ENCODE assay signal across 7 cellular contexts in the genomic region with DNA sequence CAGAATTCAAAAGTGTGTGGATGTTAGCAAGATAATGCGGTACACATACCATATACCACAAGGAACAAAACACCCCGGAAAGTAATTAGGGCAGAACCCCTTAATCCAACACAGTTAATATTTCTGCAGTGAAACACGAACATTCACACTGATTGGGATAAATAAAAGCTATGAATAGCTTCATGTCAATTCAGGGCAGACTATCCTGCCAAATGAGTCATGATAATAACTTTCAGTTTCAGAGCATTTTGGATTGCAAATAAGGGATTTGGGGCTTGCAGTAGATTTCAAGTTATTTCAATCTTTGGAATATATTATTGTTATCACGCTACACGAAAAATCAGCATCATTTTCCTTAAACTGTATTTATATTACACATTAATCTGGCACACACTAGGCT. TPM values are rescaled to one million over a fixed set of nuclear protein-coding genes. Genes with fewer than 3 reads are reported as not detected.
DNase-seq lines count a peak whose midpoint lies in the region; ATAC-seq and TF ChIP-seq lines count a peak whose summit lies in the region.

No MANE protein-coding gene starts in this region.

- no peak overlapping the region for H2AFZ ChIP-seq in IMR-90 (replicated peaks; ENCODE audit: low read length, poor library complexity)

- TF ChIP-seq CTCF in IMR-90 (conservative IDR thresholded peaks at IDR 0.05; ENCODE audit: low read depth, low read length) (no peak), adrenal gland (IDR thresholded peaks at IDR 0.05) (no peak), suprapubic skin (IDR thresholded peaks at IDR 0.05) (no peak)

- H3K9me1 ChIP-seq in IMR-90 (ENCODE audit: insufficient read depth, low read length): peaks cover 13% of the 10 kb centered on the region

- no peak overlapping the region for H4K8ac ChIP-seq in IMR-90 (ENCODE audit: low read depth in 2 of 2, low read length in 2 of 2)

- CTCF ChIA-PET in IMR-90 (lab: Yijun Ruan, JAX): interaction anchor here (1.2 kb wide), 1 partner anchor 186 kb away, joined by 4 read pairs; no protein-coding TSS in a partner anchor

- H2BK5ac ChIP-seq in IMR-90 (ENCODE audit: low read depth, low read length, poor library complexity, severe bottlenecking): peak overlapping the region; percentile 39

- BruUV-seq in IMR-90 (replicated peaks; lab: Mats Ljungman, UMichigan): no TSS peak

- H3K14ac ChIP-seq in IMR-90 (replicated peaks; ENCODE audit: low read depth, low read length): 0 out of 2 replicates have a peak overlapping the region, but pooled peaks have one; percentile 10

- H4K20me1 ChIP-seq in IMR-90 (ENCODE audit: insufficient read depth, low read length): peaks cover 27% of the 10 kb centered on the region; the same call in 1 of the 2 replicates

- H3K27ac ChIP-seq in IMR-90 (ENCODE audit: insufficient read depth, low read length) (peak overlapping the region; percentile 43; the same call in 1 of the 2 replicates), adrenal gland (peak overlapping the region in 4 of 5 donors; percentile 67 to 84 (median 78)), suprapubic skin (peak overlapping the region; percentile 39)

- peak overlapping the region; percentile 68; the same call in 1 of the 2 replicates for H2BK20ac ChIP-seq in IMR-90 (ENCODE audit: low read depth, low read length)

- ATAC-seq in IMR-90 (ENCODE audit: low read depth) (peak; percentile 30; the same call in 1 of the 2 replicates), left ventricle myocardium superior (peak; percentile 50), GM18505 (IDR thresholded peaks at IDR 0.05; ENCODE audit: unreplicated experiment) (no peak)

- TF ChIP-seq RAD21 in IMR-90 (IDR thresholded peaks at IDR 0.05; ENCODE audit: low read length): no peak

- DNase-seq in IMR-90 (peak; percentile 87), adrenal gland (no peak), left ventricle myocardium superior (no peak), suprapubic skin (ENCODE audit: low spot score in 2 of 2) (no peak), erythroblast (lab: John Stamatoyannopoulos, UW) (no peak)
- DNase-seq in activated naive CD4-positive, alpha-beta T cell treated with anti-CD3 and anti-CD28 coated beads, Interleukin-2, amount 50 U/mL, for 16 hours: no peak

- H3K9me3 ChIP-seq in IMR-90 (ENCODE audit: control insufficient read depth, insufficient read depth, low read length) (no peaks in the 10 kb centered on the region), adrenal gland (replicated peaks in 1 of 3) (no peaks in the 10 kb centered on the region), suprapubic skin (no peaks in the 10 kb centered on the region)

- 0 out of 2 replicates have a peak overlapping the region, but pooled peaks have one; percentile 61 for H3K23ac ChIP-seq in IMR-90 (ENCODE audit: low read depth, low read length)

- no peak overlapping the region for H2AK9ac ChIP-seq in IMR-90 (replicated peaks; ENCODE audit: low read depth, low read length, poor library complexity)

- peak overlapping the region; percentile 28; the same call in 1 of the 2 replicates for H3K4ac ChIP-seq in IMR-90 (ENCODE audit: low read depth, low read length)

- H3K27me3 ChIP-seq in IMR-90 (ENCODE audit: control insufficient read depth, insufficient read depth, low read length) (no peaks in the 10 kb centered on the region), adrenal gland (no peaks in the 10 kb centered on the region), suprapubic skin (no peaks in the 10 kb centered on the region)

- H3K4me1 ChIP-seq in IMR-90 (ENCODE audit: control insufficient read depth, insufficient read depth, low read length) (peaks cover 21% of the 10 kb centered on the region), adrenal gland (replicated peaks in 1 of 2) (peaks cover 54 to 89% of the 10 kb centered on the region in 2 donors), suprapubic skin (peaks cover 73% of the 10 kb centered on the region)

- H3K36me3 ChIP-seq in IMR-90 (ENCODE audit: control insufficient read depth, insufficient read depth, low read length) (peaks cover 4% of the 10 kb centered on the region; the same call in 1 of the 2 replicates), adrenal gland (replicated peaks in 1 of 2) (no peaks in the 10 kb centered on the region), suprapubic skin (no peaks in the 10 kb centered on the region)

- H3K4me3 ChIP-seq in IMR-90 (ENCODE audit: insufficient read depth, low read depth, low read length) (no peak overlapping the region), adrenal gland (no peak overlapping the region), suprapubic skin (no peak overlapping the region)

- no peak overlapping the region for H3K56ac ChIP-seq in IMR-90 (ENCODE audit: extremely low read depth, insufficient read depth, low read length)

- dilution Hi-C loops in IMR-90 (cut with HindIII; ENCODE audit: low sequenced_read_pairs, unreplicated experiment): no loop called here

- 0 out of 3 replicates have a peak overlapping the region, but pooled peaks have one; percentile 7 for H2BK15ac ChIP-seq in IMR-90 (ENCODE audit: low read depth, low read length)

- POLR2A ChIA-PET in IMR-90 (lab: Charles Lee; ENCODE audit: unreplicated experiment): interaction anchor here (0.6 kb wide), 1 partner anchor 37 kb away, joined by 3 read pairs; no protein-coding TSS in a partner anchor

- in situ Hi-C loops in IMR-90 (cut with MboI; ENCODE audit: low sequenced_read_pairs): no loop called here

- no peak for TF ChIP-seq EP300 in suprapubic skin (IDR thresholded peaks at IDR 0.05)

- no peak overlapping the region; the same call in 1 of the 2 replicates for H4K5ac ChIP-seq in IMR-90 (ENCODE audit: low read depth, low read length)

- H3K9ac ChIP-seq in IMR-90 (ENCODE audit: low read depth, low read length): no peak overlapping the region

- TF ChIP-seq POLR2A in IMR-90 (IDR thresholded peaks at IDR 0.05; ENCODE audit: low read depth, low read length) (no peak), adrenal gland (IDR thresholded peaks at IDR 0.05) (no peak), suprapubic skin (IDR thresholded peaks at IDR 0.05) (no peak), GM18505 (IDR thresholded peaks at IDR 0.05; ENCODE audit: borderline replicate concordance, extremely low read depth, insufficient read depth, insufficient read length) (no peak), erythroblast (IDR thresholded peaks at IDR 0.05; ENCODE audit: low read length) (no peak)

- peak overlapping the region; percentile 16; the same call in 1 of the 2 replicates for H2AK5ac ChIP-seq in IMR-90 (ENCODE audit: low read depth, low read length)

- intact Hi-C loops in IMR-90 (cut with micrococcal nuclease) (no loop called here), adrenal gland (cut with DNase I) (loop anchor here in 1 of 2 donors (10.0 kb wide), 1 partner anchor 45 kb away; no protein-coding TSS in a partner anchor), left ventricle myocardium superior (cut with micrococcal nuclease) (no loop called here)

- H2BK120ac ChIP-seq in IMR-90 (ENCODE audit: low read depth, low read length): 0 out of 2 replicates have a peak overlapping the region, but pooled peaks have one; percentile 5

- no CpG with 5 or more reads among the region's 5 CpGs for WGBS in IMR-90 (ENCODE audit: extremely low coverage in 2 of 2, insufficient read length in 1 of 2), 2 experiments
- 23 to 43% (median 34%) methylated on average over 5 of the region's 5 CpGs for WGBS in adrenal gland, 4 donors
- WGBS in suprapubic skin: 28% methylated on average over 5 of the region's 5 CpGs

- no peak overlapping the region; the same call in 1 of the 2 replicates for H4K91ac ChIP-seq in IMR-90 (ENCODE audit: insufficient read depth, low read depth, low read length)

- peak overlapping the region; percentile 97 for H3K4me2 ChIP-seq in IMR-90 (ENCODE audit: low read depth, low read length)

- H3K79me1 ChIP-seq in IMR-90 (ENCODE audit: low read depth in 1 of 2, low read length in 2 of 2): peaks cover 51 to 78% of the 10 kb centered on the region in 2 experiments

- H3K18ac ChIP-seq in IMR-90 (ENCODE audit: low read depth, low read length): peak overlapping the region; percentile 80

TF ChIP-seq in IMR-90, 13 proteins besides CTCF, POLR2A, EP300 and RAD21:
- TF ChIP-seq, protein P1, sequence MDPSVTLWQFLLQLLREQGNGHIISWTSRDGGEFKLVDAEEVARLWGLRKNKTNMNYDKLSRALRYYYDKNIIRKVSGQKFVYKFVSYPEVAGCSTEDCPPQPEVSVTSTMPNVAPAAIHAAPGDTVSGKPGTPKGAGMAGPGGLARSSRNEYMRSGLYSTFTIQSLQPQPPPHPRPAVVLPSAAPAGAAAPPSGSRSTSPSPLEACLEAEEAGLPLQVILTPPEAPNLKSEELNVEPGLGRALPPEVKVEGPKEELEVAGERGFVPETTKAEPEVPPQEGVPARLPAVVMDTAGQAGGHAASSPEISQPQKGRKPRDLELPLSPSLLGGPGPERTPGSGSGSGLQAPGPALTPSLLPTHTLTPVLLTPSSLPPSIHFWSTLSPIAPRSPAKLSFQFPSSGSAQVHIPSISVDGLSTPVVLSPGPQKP (IDR thresholded peaks at IDR 0.05; ENCODE audit: borderline replicate concordance, low read depth, low read length): no peak
- TF ChIP-seq FOS (IDR thresholded peaks at IDR 0.05; ENCODE audit: low read depth, low read length): peak; percentile 68
- no peak for TF ChIP-seq NFE2L2 (IDR thresholded peaks at IDR 0.05; ENCODE audit: low read depth, low read length)
- no peak for TF ChIP-seq RFX5 (IDR thresholded peaks at IDR 0.05; ENCODE audit: low read depth, low read length)
- TF ChIP-seq RCOR1 (IDR thresholded peaks at IDR 0.05; ENCODE audit: insufficient replicate concordance, low read length): no peak
- TF ChIP-seq MAZ (IDR thresholded peaks at IDR 0.05; ENCODE audit: borderline replicate concordance, low read depth, low read length): no peak
- TF ChIP-seq CEBPB (IDR thresholded peaks at IDR 0.05; ENCODE audit: low read depth, low read length): peak; percentile 58

RNA-seq across cellular contexts. Expression of gene IRF2, which starts 24.3 kb away (rescaled TPM):
- 20.3 and 21.9 TPM in 2 replicates for total RNA-seq in IMR-90 (2012; rRNA removed)
- 16.5 and 20.6 TPM in 2 replicates for polyA plus RNA-seq in IMR-90 (2012; rRNA removed)
- polyA plus RNA-seq in IMR-90 (2012; cell fraction: cytosol; rRNA removed): 9.5 and 12.3 TPM in 2 replicates
- polyA plus RNA-seq in IMR-90 (2012; cell fraction: nucleus; rRNA removed; ENCODE audit: low replicate concordance): 9.2 and 22.4 TPM in 2 replicates
- 10 to 100 TPM; 35.4 to 93.1 (median 58.3) TPM for total RNA-seq in adrenal gland
- 10 to 100 TPM; 19.0 to 69.7 (median 20.0) TPM for polyA plus RNA-seq in adrenal gland
- total RNA-seq in left ventricle myocardium superior: 33.0 TPM
- 10 to 100 TPM; 27.9 to 38.7 (median 29.9) TPM for total RNA-seq in suprapubic skin
